Comparison of ENCODE assay signal across 8 cellular contexts in genomic region chr2:23132000-23132399, GRCh38.
"Had no signal": no experiment of that assay in that cellular context is flagged by ENCODE, and none has a peak within 500 bp of the region (broad histone marks: within the 10 kb centered on the region; RNA-seq: fewer than 3 reads in every experiment).

No MANE protein-coding gene starts in this region.

- ATAC-seq: GM12878 had no signal

- DNase-seq: GDM1, GF-D8 had no signal

- FAIRE-seq: G401.6, GM12878, GM12891, GM12892, GM18507, GM19239 had no signal

- H3K4me3 ChIP-seq: GM12878 had no signal
